ENCODE assay signal across 2 cellular contexts in genomic region chr14:105546410-105546809, GRCh38. TPM values are rescaled to one million over a fixed set of nuclear protein-coding genes. Genes with fewer than 3 reads are reported as not detected.
"Had no signal": no experiment of that assay in that cellular context is flagged by ENCODE, and none has a peak within 500 bp of the region (broad histone marks: within the 10 kb centered on the region; RNA-seq: fewer than 3 reads in every experiment).

No MANE protein-coding gene starts in this region.

RNA-seq across cellular contexts. Expression of gene TMEM121, which starts 20.0 kb away (rescaled TPM):
- polyA plus RNA-seq: K562 had no signal

RNA-seq across cellular contexts. Expression of gene CRIP1, which starts 59.7 kb away (rescaled TPM):
- total RNA-seq: IMR-90 had no signal
